In the genomic region with DNA sequence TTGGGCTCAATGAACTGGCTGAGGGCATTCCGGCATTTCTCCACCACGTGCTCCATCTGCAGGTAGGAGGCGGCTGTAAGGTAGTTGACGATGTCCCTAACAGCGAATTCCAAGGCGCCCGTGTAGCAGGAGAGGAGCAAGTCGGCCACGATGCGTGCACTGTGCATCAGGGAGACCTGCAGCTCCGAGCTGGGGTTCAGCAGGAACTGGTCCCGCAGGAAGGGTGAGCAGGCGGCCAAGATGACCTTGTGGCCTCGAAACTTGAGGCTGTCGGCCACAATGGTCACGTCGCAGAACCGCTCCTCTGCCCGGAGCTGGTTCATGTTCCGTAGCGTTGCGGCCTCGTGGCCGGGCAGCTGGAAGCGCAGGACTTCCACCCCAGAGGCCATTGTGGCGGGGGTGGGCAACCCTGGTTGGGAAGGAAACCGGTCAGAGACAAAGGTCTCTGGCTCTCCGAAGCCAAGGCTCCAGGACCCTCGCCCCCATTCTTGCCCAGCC, we compare ENCODE assay signal across 8 cellular contexts. TPM values are rescaled to one million over a fixed set of nuclear protein-coding genes. Genes with fewer than 3 reads are reported as not detected.
DNase-seq lines count a peak whose midpoint lies in the region; ATAC-seq, FAIRE-seq and TF ChIP-seq lines count a peak whose summit lies in the region.

No MANE protein-coding gene starts in this region.

- peaks cover 25% of the 10 kb centered on the region for H3F3A ChIP-seq in MM.1S (ENCODE audit: insufficient read depth, low read length)

- in situ Hi-C loops in GM13977 (cut with MboI; ENCODE audit: low pct_unique_long_range_greater_than_20kb, low sequenced_read_pairs, unreplicated experiment): no loop called here

- H3K27me3 Mint-ChIP-seq in naive thymus-derived CD8-positive, alpha-beta T cell: no peaks in the 10 kb centered on the region

- peaks cover 22% of the 10 kb centered on the region for H3K79me2 ChIP-seq in MM.1S (ENCODE audit: low read length)

- H3K4me2 ChIP-seq in BLaER1: peak overlapping the region; percentile 81
- peak overlapping the region; percentile 92 for H3K4me2 ChIP-seq in MM.1S (ENCODE audit: low read depth, low read length)

- DNase-seq in MM.1S (no peak), cerebellar nuclear complex (lab: John Stamatoyannopoulos, UW) (no peak), RCC 7860 (ENCODE audit: low spot score) (no peak), GM13977 (ENCODE audit: low spot score) (no peak)
- DNase-seq in naive thymus-derived CD8-positive, alpha-beta T cell: peak in 1 of 10 donors; percentile 6
- DNase-seq in effector CD8-positive, alpha-beta T cell (lab: John Stamatoyannopoulos, UW): no peak

- FAIRE-seq in RCC 7860 (lab: Jason Lieb, UNC): no peak

- no peak for ATAC-seq in naive thymus-derived CD8-positive, alpha-beta T cell

- H3K9me3 ChIP-seq in BLaER1 (no peaks in the 10 kb centered on the region), MM.1S (replicated peaks; ENCODE audit: insufficient read depth, low read length) (no peaks in the 10 kb centered on the region), duodenal mucosa (ENCODE audit: control insufficient read depth in 1 of 2, low read length in 2 of 2) (no peaks in the 10 kb centered on the region)

- H3K9ac ChIP-seq in BLaER1 (peak overlapping the region; percentile 85), MM.1S (ENCODE audit: low read length) (no peak overlapping the region), duodenal mucosa (ENCODE audit: low read depth in 1 of 2, low read length in 2 of 2) (peak overlapping the region in 1 of 2 donors; percentile 47)

- H3K4me1 ChIP-seq in BLaER1 (peaks cover 43% of the 10 kb centered on the region), MM.1S (ENCODE audit: low read length) (peaks cover 3% of the 10 kb centered on the region; the same call in 1 of the 2 replicates), duodenal mucosa (ENCODE audit: control insufficient read depth in 1 of 2, insufficient read depth in 2 of 2, low read length in 2 of 2) (peaks cover 14 to 34% of the 10 kb centered on the region in 2 donors)

- no peaks in the 10 kb centered on the region for H3K9me2 ChIP-seq in MM.1S (replicated peaks; ENCODE audit: insufficient read depth, low read length)

- H3K4me3 ChIP-seq in BLaER1 (peak overlapping the region; percentile 73), MM.1S (ENCODE audit: low read length) (peak overlapping the region; percentile 68; the same call in 1 of the 2 replicates), duodenal mucosa (ENCODE audit: low read depth in 1 of 2, low read length in 2 of 2) (peak overlapping the region; percentile 56 to 82)

- H3K36me3 ChIP-seq in BLaER1 (peaks cover 5% of the 10 kb centered on the region), MM.1S (replicated peaks; ENCODE audit: insufficient read depth, low read length) (no peaks in the 10 kb centered on the region), duodenal mucosa (ENCODE audit: control insufficient read depth in 1 of 2, insufficient read depth in 2 of 2, low read length in 2 of 2) (peaks cover 0 to 2% of the 10 kb centered on the region in 2 donors)

- H3K36me3 Mint-ChIP-seq in naive thymus-derived CD8-positive, alpha-beta T cell: peaks cover 0 to 4% (median 0%) of the 10 kb centered on the region in 3 donors

- no peaks in the 10 kb centered on the region for H3K9me3 Mint-ChIP-seq in naive thymus-derived CD8-positive, alpha-beta T cell

- H3K4me3 Mint-ChIP-seq in naive thymus-derived CD8-positive, alpha-beta T cell: peak overlapping the region; percentile 44 to 86 (median 63)

- H3K27me3 ChIP-seq in BLaER1 (no peaks in the 10 kb centered on the region), MM.1S (replicated peaks; ENCODE audit: insufficient read depth, low read length) (no peaks in the 10 kb centered on the region), duodenal mucosa (ENCODE audit: control insufficient read depth in 1 of 2, insufficient read depth in 2 of 2, low read length in 2 of 2) (no peaks in the 10 kb centered on the region)

- H2AFZ ChIP-seq in MM.1S (ENCODE audit: low read length): no peak overlapping the region

- H3K4me1 Mint-ChIP-seq in naive thymus-derived CD8-positive, alpha-beta T cell: peaks cover 25 to 45% (median 38%) of the 10 kb centered on the region in 4 donors

- POLR2A ChIA-PET in naive thymus-derived CD8-positive, alpha-beta T cell (lab: Charles Lee): interaction anchor here (0.5 to 2.3 kb wide), 9 partner anchors 11 to 1388 kb away, joined by 3 to 13 read pairs (median 4); partner anchors contain the start of genes DXO, GPANK1, NELFE and NEU1

- peak overlapping the region; percentile 92 for H3K27ac ChIP-seq in BLaER1
- no peak overlapping the region for H3K27ac ChIP-seq in MM.1S (ENCODE audit: low read length)
- peak overlapping the region; percentile 61 for H3K27ac ChIP-seq in duodenal mucosa (ENCODE audit: low read depth, low read length)

- H4K20me1 ChIP-seq in BLaER1 (peaks cover 10% of the 10 kb centered on the region), MM.1S (ENCODE audit: insufficient read depth, low read length) (no peaks in the 10 kb centered on the region)

- TF ChIP-seq CTCF in MM.1S (IDR thresholded peaks at IDR 0.05; ENCODE audit: low read length) (no peak), GM13977 (IDR thresholded peaks at IDR 0.05; ENCODE audit: extremely low read depth, insufficient read depth, missing control alignments) (no peak)

- H3K27ac Mint-ChIP-seq in naive thymus-derived CD8-positive, alpha-beta T cell: peak overlapping the region in 6 of 10 donors; percentile 28 to 85 (median 78)

RNA-seq across cellular contexts. Expression of gene ZBTB12, which starts 0.9 kb away (rescaled TPM):
- total RNA-seq in naive thymus-derived CD8-positive, alpha-beta T cell: 1 to 10 TPM; 3.1 to 3.7 TPM
- polyA plus RNA-seq in naive thymus-derived CD8-positive, alpha-beta T cell: not detected

RNA-seq across cellular contexts. Expression of gene EHMT2, which starts 3.5 kb away (rescaled TPM):
- total RNA-seq in naive thymus-derived CD8-positive, alpha-beta T cell: 10 to 100 TPM; 77.1 to 81.8 TPM
- 10 to 100 TPM; 37.3 to 57.9 (median 43.0) TPM for polyA plus RNA-seq in naive thymus-derived CD8-positive, alpha-beta T cell

RNA-seq across cellular contexts. Expression of gene SLC44A4, which starts 22.2 kb away (rescaled TPM):
- total RNA-seq in naive thymus-derived CD8-positive, alpha-beta T cell: not detected
- not detected for polyA plus RNA-seq in naive thymus-derived CD8-positive, alpha-beta T cell

RNA-seq across cellular contexts. Expression of gene C2, which starts 26.6 kb away (rescaled TPM):
- 1 to 10 TPM; 3.8 to 4.3 TPM for total RNA-seq in naive thymus-derived CD8-positive, alpha-beta T cell
- polyA plus RNA-seq in naive thymus-derived CD8-positive, alpha-beta T cell: not detected

RNA-seq across cellular contexts. Expression of gene NEU1, which starts 38.3 kb away (rescaled TPM):
- total RNA-seq in naive thymus-derived CD8-positive, alpha-beta T cell: 10 to 100 TPM; 15.0 to 15.8 TPM
- polyA plus RNA-seq in naive thymus-derived CD8-positive, alpha-beta T cell: 10 to 100 TPM; 10.9 to 17.9 (median 16.2) TPM
